In genomic region chr6:30707281-30707850, GRCh38 we compare ENCODE assay signal across 1 cellular context.
TF ChIP-seq lines count a peak whose summit lies in the region.

No MANE protein-coding gene starts in this region.

TF ChIP-seq in HEK293, 187 proteins besides CTCF, POLR2A, EP300 and RAD21:
- TF ChIP-seq ZXDB (tag by site-specific recombination; IDR thresholded peaks at IDR 0.05) (peak; percentile 68), IKZF3 (tag by site-specific recombination; IDR thresholded peaks at IDR 0.05) (0 out of 2 replicates have a peak, but pooled peaks have one; percentile 18), GLIS1 (tag by site-specific recombination; IDR thresholded peaks at IDR 0.05) (peak; percentile 87), PATZ1 (tag by site-specific recombination; IDR thresholded peaks at IDR 0.05) (peak; percentile 43), HOXA7 (CRISPR knock-in tag; IDR thresholded peaks at IDR 0.05; ENCODE audit: borderline replicate concordance) (no peak), SETDB1 (IDR thresholded peaks at IDR 0.05; ENCODE audit: insufficient read length, low read length) (no peak), ZNF366 (tag by site-specific recombination; conservative IDR thresholded peaks at IDR 0.05) (peak; percentile 52; the same call in 1 of the 2 replicates), ZNF423 (tag by site-specific recombination; IDR thresholded peaks at IDR 0.05) (peak; percentile 65; the same call in 1 of the 2 replicates), ZNF335 (tag by site-specific recombination; conservative IDR thresholded peaks at IDR 0.05) (0 out of 2 replicates have a peak, but pooled peaks have one; percentile 33), ZNF629 (tag by site-specific recombination; IDR thresholded peaks at IDR 0.05) (peak; percentile 52; the same call in 1 of the 2 replicates), ZBTB21 (tag by site-specific recombination; IDR thresholded peaks at IDR 0.05) (peak; percentile 17; the same call in 1 of the 2 replicates), ZNF747 (tag by site-specific recombination; IDR thresholded peaks at IDR 0.05) (no peak), ZNF558 (tag by site-specific recombination; IDR thresholded peaks at IDR 0.05) (peak; percentile 46; the same call in 1 of the 2 replicates), ZIC2 (tag by site-specific recombination; IDR thresholded peaks at IDR 0.05) (peak; percentile 68), SCRT2 (tag by site-specific recombination; IDR thresholded peaks at IDR 0.05) (peak; percentile 40; the same call in 1 of the 2 replicates), KLF8 (tag by site-specific recombination; IDR thresholded peaks at IDR 0.05) (0 out of 2 replicates have a peak, but pooled peaks have one; percentile 31), PRDM1 (tag by site-specific recombination; IDR thresholded peaks at IDR 0.05) (peak; percentile 57), PRDM4 (tag by site-specific recombination; IDR thresholded peaks at IDR 0.05) (no peak), ZNF660 (tag by site-specific recombination; IDR thresholded peaks at IDR 0.05) (peak; percentile 95), ZNF146 (tag by site-specific recombination; IDR thresholded peaks at IDR 0.05) (no peak), SP7 (tag by site-specific recombination; IDR thresholded peaks at IDR 0.05) (peak; percentile 73), MZF1 (tag by site-specific recombination; IDR thresholded peaks at IDR 0.05; ENCODE audit: borderline replicate concordance) (peak; percentile 40), ZNF600 (tag by site-specific recombination; IDR thresholded peaks at IDR 0.05) (peak; percentile 66; the same call in 1 of the 2 replicates), TRIM28 (IDR thresholded peaks at IDR 0.05; ENCODE audit: borderline replicate concordance, low read length) (0 out of 2 replicates have a peak, but pooled peaks have one; percentile 26), ZSCAN23 (tag by site-specific recombination; IDR thresholded peaks at IDR 0.05) (peak; percentile 18; the same call in 1 of the 2 replicates), ZBTB17 (tag by site-specific recombination; IDR thresholded peaks at IDR 0.05) (peak; percentile 84), ZNF211 (tag by site-specific recombination; IDR thresholded peaks at IDR 0.05; ENCODE audit: low read depth) (no peak), HIC1 (tag by site-specific recombination; IDR thresholded peaks at IDR 0.05) (no peak), ZNF571 (tag by site-specific recombination; IDR thresholded peaks at IDR 0.05) (no peak), ZBTB48 (tag by site-specific recombination; IDR thresholded peaks at IDR 0.05) (peak; percentile 42; the same call in 1 of the 2 replicates), ZNF513 (tag by site-specific recombination; IDR thresholded peaks at IDR 0.05) (no peak), ZNF398 (tag by site-specific recombination; IDR thresholded peaks at IDR 0.05) (peak; percentile 26; the same call in 1 of the 2 replicates), ZBTB8A (tag by site-specific recombination; IDR thresholded peaks at IDR 0.05) (0 out of 2 replicates have a peak, but pooled peaks have one; percentile 18), ZSCAN30 (tag by site-specific recombination; IDR thresholded peaks at IDR 0.05) (peak; percentile 50; the same call in 1 of the 2 replicates), OSR2 (tag by site-specific recombination; IDR thresholded peaks at IDR 0.05) (peak; percentile 60)
- TF ChIP-seq, protein P1, sequence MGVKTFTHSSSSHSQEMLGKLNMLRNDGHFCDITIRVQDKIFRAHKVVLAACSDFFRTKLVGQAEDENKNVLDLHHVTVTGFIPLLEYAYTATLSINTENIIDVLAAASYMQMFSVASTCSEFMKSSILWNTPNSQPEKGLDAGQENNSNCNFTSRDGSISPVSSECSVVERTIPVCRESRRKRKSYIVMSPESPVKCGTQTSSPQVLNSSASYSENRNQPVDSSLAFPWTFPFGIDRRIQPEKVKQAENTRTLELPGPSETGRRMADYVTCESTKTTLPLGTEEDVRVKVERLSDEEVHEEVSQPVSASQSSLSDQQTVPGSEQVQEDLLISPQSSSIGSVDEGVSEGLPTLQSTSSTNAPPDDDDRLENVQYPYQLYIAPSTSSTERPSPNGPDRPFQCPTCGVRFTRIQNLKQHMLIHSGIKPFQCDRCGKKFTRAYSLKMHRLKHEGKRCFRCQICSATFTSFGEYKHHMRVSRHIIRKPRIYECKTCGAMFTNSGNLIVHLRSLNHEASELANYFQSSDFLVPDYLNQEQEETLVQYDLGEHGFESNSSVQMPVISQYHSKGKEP (tag by site-specific recombination; IDR thresholded peaks at IDR 0.05): peak; percentile 87
- TF ChIP-seq, protein P2, sequence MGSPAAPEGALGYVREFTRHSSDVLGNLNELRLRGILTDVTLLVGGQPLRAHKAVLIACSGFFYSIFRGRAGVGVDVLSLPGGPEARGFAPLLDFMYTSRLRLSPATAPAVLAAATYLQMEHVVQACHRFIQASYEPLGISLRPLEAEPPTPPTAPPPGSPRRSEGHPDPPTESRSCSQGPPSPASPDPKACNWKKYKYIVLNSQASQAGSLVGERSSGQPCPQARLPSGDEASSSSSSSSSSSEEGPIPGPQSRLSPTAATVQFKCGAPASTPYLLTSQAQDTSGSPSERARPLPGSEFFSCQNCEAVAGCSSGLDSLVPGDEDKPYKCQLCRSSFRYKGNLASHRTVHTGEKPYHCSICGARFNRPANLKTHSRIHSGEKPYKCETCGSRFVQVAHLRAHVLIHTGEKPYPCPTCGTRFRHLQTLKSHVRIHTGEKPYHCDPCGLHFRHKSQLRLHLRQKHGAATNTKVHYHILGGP (tag by site-specific recombination; IDR thresholded peaks at IDR 0.05): peak; percentile 62; the same call in 1 of the 2 replicates
- TF ChIP-seq, protein P3, sequence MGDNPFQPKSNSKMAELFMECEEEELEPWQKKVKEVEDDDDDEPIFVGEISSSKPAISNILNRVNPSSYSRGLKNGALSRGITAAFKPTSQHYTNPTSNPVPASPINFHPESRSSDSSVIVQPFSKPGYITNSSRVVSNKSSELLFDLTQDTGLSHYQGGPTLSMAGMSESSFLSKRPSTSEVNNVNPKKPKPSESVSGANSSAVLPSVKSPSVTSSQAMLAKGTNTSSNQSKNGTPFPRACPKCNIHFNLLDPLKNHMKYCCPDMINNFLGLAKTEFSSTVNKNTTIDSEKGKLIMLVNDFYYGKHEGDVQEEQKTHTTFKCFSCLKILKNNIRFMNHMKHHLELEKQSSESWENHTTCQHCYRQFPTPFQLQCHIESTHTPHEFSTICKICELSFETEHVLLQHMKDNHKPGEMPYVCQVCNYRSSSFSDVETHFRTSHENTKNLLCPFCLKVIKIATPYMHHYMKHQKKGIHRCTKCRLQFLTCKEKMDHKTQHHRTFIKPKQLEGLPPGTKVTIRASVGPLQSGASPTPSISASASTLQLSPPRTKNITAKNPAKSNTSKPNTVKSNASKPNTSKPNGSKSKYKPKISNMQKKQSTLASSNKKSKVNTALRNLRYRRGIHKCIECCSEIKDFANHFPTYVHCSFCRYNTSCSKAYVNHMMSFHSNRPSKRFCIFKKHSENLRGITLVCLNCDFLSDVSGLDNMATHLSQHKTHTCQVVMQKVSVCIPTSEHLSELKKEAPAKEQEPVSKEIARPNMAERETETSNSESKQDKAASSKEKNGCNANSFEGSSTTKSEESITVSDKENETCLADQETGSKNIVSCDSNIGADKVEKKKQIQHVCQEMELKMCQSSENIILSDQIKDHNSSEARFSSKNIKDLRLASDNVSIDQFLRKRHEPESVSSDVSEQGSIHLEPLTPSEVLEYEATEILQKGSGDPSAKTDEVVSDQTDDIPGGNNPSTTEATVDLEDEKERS (tag by site-specific recombination; IDR thresholded peaks at IDR 0.05): no peak
- TF ChIP-seq, protein P4, sequence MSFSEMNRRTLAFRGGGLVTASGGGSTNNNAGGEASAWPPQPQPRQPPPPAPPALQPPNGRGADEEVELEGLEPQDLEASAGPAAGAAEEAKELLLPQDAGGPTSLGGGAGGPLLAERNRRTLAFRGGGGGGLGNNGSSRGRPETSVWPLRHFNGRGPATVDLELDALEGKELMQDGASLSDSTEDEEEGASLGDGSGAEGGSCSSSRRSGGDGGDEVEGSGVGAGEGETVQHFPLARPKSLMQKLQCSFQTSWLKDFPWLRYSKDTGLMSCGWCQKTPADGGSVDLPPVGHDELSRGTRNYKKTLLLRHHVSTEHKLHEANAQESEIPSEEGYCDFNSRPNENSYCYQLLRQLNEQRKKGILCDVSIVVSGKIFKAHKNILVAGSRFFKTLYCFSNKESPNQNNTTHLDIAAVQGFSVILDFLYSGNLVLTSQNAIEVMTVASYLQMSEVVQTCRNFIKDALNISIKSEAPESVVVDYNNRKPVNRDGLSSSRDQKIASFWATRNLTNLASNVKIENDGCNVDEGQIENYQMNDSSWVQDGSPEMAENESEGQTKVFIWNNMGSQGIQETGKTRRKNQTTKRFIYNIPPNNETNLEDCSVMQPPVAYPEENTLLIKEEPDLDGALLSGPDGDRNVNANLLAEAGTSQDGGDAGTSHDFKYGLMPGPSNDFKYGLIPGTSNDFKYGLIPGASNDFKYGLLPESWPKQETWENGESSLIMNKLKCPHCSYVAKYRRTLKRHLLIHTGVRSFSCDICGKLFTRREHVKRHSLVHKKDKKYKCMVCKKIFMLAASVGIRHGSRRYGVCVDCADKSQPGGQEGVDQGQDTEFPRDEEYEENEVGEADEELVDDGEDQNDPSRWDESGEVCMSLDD (tag by site-specific recombination; IDR thresholded peaks at IDR 0.05): peak; percentile 29
